1 cellular context compared by ENCODE assay signal in genomic region chr12:94459773-94460593, GRCh38.
TF ChIP-seq lines count a peak whose summit lies in the region.

Gene CEP83, minus strand, starts transcription at chr12:94459867. Its CDS starts 47,377 bp downstream, at chr12:94412490.

TF ChIP-seq in HepG2, 621 proteins besides CTCF, POLR2A, EP300 and RAD21 (continued from another document and continues in another):
- TF ChIP-seq USF2 (IDR thresholded peaks at IDR 0.05; ENCODE audit: low read depth, low read length): no peak
- peak; percentile 19; the same call in 1 of the 2 replicates for TF ChIP-seq USF2 (CRISPR knock-in tag; IDR thresholded peaks at IDR 0.05; ENCODE audit: borderline replicate concordance)
- no peak for TF ChIP-seq GTF2F1 (IDR thresholded peaks at IDR 0.05; ENCODE audit: low read length)
- TF ChIP-seq ASH2L (IDR thresholded peaks at IDR 0.05; ENCODE audit: insufficient read length, low read depth, low read length): peak; percentile 73
- TF ChIP-seq ZNF883 (CRISPR knock-in tag; IDR thresholded peaks at IDR 0.05; ENCODE audit: not compliant biosample characterization): peak; percentile 66
- TF ChIP-seq ZBTB26 (CRISPR knock-in tag; IDR thresholded peaks at IDR 0.05; ENCODE audit: borderline replicate concordance): peak; percentile 84
- TF ChIP-seq KLF13 (CRISPR knock-in tag; IDR thresholded peaks at IDR 0.05): peak; percentile 62; the same call in 1 of the 2 replicates
- 0 out of 2 replicates have a peak, but pooled peaks have one; percentile 5 for TF ChIP-seq BRD4 (CRISPR knock-in tag; IDR thresholded peaks at IDR 0.05)
- TF ChIP-seq ZNF776 (CRISPR knock-in tag; IDR thresholded peaks at IDR 0.05): peak; percentile 73
- TF ChIP-seq KMT2B (CRISPR knock-in tag; IDR thresholded peaks at IDR 0.05): peak; percentile 93
- no peak for TF ChIP-seq HMGXB3 (CRISPR knock-in tag; IDR thresholded peaks at IDR 0.05; ENCODE audit: borderline replicate concordance)
- TF ChIP-seq ZBTB33 (CRISPR knock-in tag; IDR thresholded peaks at IDR 0.05): no peak
- no peak; the same call in 1 of the 2 replicates for TF ChIP-seq ZNF839 (CRISPR knock-in tag; IDR thresholded peaks at IDR 0.05; ENCODE audit: borderline replicate concordance)
- no peak; the same call in 1 of the 2 replicates for TF ChIP-seq ZNF503 (CRISPR knock-in tag; IDR thresholded peaks at IDR 0.05)
- no peak for TF ChIP-seq ARID3A (IDR thresholded peaks at IDR 0.05; ENCODE audit: low read depth, low read length)
- TF ChIP-seq ZNF704 (CRISPR knock-in tag; IDR thresholded peaks at IDR 0.05; ENCODE audit: borderline replicate concordance): peak; percentile 75; the same call in 1 of the 2 replicates
- peak; percentile 56 for TF ChIP-seq ARID5B (CRISPR knock-in tag; IDR thresholded peaks at IDR 0.05)
- 0 out of 2 replicates have a peak, but pooled peaks have one; percentile 34 for TF ChIP-seq TMF1 (CRISPR knock-in tag; IDR thresholded peaks at IDR 0.05; ENCODE audit: low read depth)
- TF ChIP-seq ZBTB25 (CRISPR knock-in tag; IDR thresholded peaks at IDR 0.05): peak; percentile 82; the same call in 1 of the 2 replicates
- peak; percentile 66; the same call in 1 of the 2 replicates for TF ChIP-seq MEIS2 (CRISPR knock-in tag; IDR thresholded peaks at IDR 0.05)
- TF ChIP-seq MXI1 (IDR thresholded peaks at IDR 0.05; ENCODE audit: borderline replicate concordance, low read depth, low read length): peak; percentile 76; the same call in 2 of the 3 replicates
- peak; percentile 49; the same call in 1 of the 2 replicates for TF ChIP-seq AKAP8 (CRISPR knock-in tag; IDR thresholded peaks at IDR 0.05)
- TF ChIP-seq SMAD9 (CRISPR knock-in tag; IDR thresholded peaks at IDR 0.05): no peak
- no peak for TF ChIP-seq ZNF629 (CRISPR knock-in tag; conservative IDR thresholded peaks at IDR 0.05)
- TF ChIP-seq ZSCAN29 (CRISPR knock-in tag; conservative IDR thresholded peaks at IDR 0.05): 0 out of 2 replicates have a peak, but pooled peaks have one; percentile 14
- TF ChIP-seq GATAD1 (CRISPR knock-in tag; IDR thresholded peaks at IDR 0.05): peak; percentile 76
- TF ChIP-seq ATRX (CRISPR knock-in tag; IDR thresholded peaks at IDR 0.05; ENCODE audit: borderline replicate concordance): no peak
- peak; percentile 80 for TF ChIP-seq ZGPAT (CRISPR knock-in tag; IDR thresholded peaks at IDR 0.05)
- peak; percentile 84 for TF ChIP-seq EED (CRISPR knock-in tag; IDR thresholded peaks at IDR 0.05)
- no peak; the same call in 1 of the 2 replicates for TF ChIP-seq PHF21A (CRISPR knock-in tag; IDR thresholded peaks at IDR 0.05)
- TF ChIP-seq MXD4 (CRISPR knock-in tag; IDR thresholded peaks at IDR 0.05): peak; percentile 82
- no peak; the same call in 1 of the 2 replicates for TF ChIP-seq POLR2AphosphoS5 (IDR thresholded peaks at IDR 0.05; ENCODE audit: low read depth, low read length)
- peak; percentile 77; the same call in 1 of the 2 replicates for TF ChIP-seq MEF2D (CRISPR knock-in tag; IDR thresholded peaks at IDR 0.05)
- no peak for TF ChIP-seq ZNF326 (CRISPR knock-in tag; IDR thresholded peaks at IDR 0.05; ENCODE audit: borderline replicate concordance)
- peak; percentile 94 for TF ChIP-seq ZMYM4 (CRISPR knock-in tag; IDR thresholded peaks at IDR 0.05)
- peak; percentile 99 for TF ChIP-seq ATF7-NPFF (CRISPR knock-in tag; IDR thresholded peaks at IDR 0.05; ENCODE audit: low read depth)
